ENCODE assay signal across 1 cellular context in the genomic region with DNA sequence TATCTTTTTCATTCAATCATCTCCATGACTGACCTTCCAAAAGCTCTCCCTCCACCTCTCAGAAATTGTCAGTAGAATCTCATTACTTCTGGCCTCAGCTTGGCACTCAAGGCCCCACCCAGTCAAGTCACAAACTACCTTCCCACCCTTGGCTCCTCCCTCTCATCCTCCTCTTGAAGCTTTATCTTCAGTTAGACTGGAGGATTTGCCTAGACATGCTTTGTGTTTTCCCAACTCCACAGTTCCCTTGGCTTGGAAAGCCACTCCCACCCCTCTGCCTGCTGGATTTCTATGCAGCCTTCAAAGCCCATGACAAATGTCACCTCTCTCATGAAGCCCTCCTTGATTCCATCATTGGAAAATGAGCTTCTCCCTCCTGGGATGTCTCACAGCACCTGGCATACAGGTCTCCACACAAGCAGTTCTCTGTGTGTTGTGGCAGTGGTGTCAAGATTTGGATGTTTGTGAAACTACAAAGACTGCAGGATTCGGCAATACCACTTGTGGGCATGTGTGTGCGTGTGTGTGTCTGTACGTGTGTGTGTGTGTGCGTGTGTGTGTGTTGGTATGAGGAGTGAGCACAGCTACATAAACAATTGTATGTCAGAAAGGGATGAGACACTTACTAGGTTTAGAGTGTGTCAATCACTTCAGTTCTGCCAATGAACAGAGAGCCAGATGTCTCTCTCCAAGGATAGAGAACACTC.
TF ChIP-seq lines count a peak whose summit lies in the region.

No MANE protein-coding gene starts in this region.

TF ChIP-seq in K562, 482 proteins besides CTCF, POLR2A, EP300 and RAD21 (continued from another document and continues in another):
- TF ChIP-seq, protein P1, sequence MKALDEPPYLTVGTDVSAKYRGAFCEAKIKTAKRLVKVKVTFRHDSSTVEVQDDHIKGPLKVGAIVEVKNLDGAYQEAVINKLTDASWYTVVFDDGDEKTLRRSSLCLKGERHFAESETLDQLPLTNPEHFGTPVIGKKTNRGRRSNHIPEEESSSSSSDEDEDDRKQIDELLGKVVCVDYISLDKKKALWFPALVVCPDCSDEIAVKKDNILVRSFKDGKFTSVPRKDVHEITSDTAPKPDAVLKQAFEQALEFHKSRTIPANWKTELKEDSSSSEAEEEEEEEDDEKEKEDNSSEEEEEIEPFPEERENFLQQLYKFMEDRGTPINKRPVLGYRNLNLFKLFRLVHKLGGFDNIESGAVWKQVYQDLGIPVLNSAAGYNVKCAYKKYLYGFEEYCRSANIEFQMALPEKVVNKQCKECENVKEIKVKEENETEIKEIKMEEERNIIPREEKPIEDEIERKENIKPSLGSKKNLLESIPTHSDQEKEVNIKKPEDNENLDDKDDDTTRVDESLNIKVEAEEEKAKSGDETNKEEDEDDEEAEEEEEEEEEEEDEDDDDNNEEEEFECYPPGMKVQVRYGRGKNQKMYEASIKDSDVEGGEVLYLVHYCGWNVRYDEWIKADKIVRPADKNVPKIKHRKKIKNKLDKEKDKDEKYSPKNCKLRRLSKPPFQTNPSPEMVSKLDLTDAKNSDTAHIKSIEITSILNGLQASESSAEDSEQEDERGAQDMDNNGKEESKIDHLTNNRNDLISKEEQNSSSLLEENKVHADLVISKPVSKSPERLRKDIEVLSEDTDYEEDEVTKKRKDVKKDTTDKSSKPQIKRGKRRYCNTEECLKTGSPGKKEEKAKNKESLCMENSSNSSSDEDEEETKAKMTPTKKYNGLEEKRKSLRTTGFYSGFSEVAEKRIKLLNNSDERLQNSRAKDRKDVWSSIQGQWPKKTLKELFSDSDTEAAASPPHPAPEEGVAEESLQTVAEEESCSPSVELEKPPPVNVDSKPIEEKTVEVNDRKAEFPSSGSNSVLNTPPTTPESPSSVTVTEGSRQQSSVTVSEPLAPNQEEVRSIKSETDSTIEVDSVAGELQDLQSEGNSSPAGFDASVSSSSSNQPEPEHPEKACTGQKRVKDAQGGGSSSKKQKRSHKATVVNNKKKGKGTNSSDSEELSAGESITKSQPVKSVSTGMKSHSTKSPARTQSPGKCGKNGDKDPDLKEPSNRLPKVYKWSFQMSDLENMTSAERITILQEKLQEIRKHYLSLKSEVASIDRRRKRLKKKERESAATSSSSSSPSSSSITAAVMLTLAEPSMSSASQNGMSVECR (CRISPR knock-in tag; IDR thresholded peaks at IDR 0.05): no peak
- TF ChIP-seq ATF7 (IDR thresholded peaks at IDR 0.05): 0 out of 2 replicates have a peak, but pooled peaks have one; percentile 10
- no peak for TF ChIP-seq YBX1 (IDR thresholded peaks at IDR 0.05)
- no peak for TF ChIP-seq TRIM28 (IDR thresholded peaks at IDR 0.05)
- TF ChIP-seq KAT7 (CRISPR knock-in tag; IDR thresholded peaks at IDR 0.05; ENCODE audit: borderline replicate concordance): no peak
- TF ChIP-seq CREM (IDR thresholded peaks at IDR 0.05; ENCODE audit: low read depth): no peak
- no peak for TF ChIP-seq EP400 (IDR thresholded peaks at IDR 0.05)
- no peak for TF ChIP-seq SNIP1 (IDR thresholded peaks at IDR 0.05; ENCODE audit: low read depth)
- TF ChIP-seq, protein P2, sequence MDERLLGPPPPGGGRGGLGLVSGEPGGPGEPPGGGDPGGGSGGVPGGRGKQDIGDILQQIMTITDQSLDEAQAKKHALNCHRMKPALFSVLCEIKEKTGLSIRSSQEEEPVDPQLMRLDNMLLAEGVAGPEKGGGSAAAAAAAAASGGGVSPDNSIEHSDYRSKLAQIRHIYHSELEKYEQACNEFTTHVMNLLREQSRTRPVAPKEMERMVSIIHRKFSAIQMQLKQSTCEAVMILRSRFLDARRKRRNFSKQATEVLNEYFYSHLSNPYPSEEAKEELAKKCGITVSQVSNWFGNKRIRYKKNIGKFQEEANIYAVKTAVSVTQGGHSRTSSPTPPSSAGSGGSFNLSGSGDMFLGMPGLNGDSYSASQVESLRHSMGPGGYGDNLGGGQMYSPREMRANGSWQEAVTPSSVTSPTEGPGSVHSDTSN (CRISPR knock-in tag; IDR thresholded peaks at IDR 0.05; ENCODE audit: low read depth): no peak
- TF ChIP-seq, protein P2 (tag; conservative IDR thresholded peaks at IDR 0.05; ENCODE audit: low read depth): peak; percentile 29; the same call in 1 of the 2 replicates
- TF ChIP-seq POLR2G (IDR thresholded peaks at IDR 0.05; ENCODE audit: low read depth, low read length): no peak
- no peak for TF ChIP-seq L3MBTL2 (IDR thresholded peaks at IDR 0.05)
- TF ChIP-seq XRCC5 (IDR thresholded peaks at IDR 0.05; ENCODE audit: low read depth, low read length): no peak
- TF ChIP-seq RFX1 (IDR thresholded peaks at IDR 0.05): no peak
- no peak for TF ChIP-seq ZNF431 (CRISPR knock-in tag; IDR thresholded peaks at IDR 0.05)
- TF ChIP-seq KAT2B (IDR thresholded peaks at IDR 0.05; ENCODE audit: low read depth, low read length): no peak
- TF ChIP-seq HDGF (IDR thresholded peaks at IDR 0.05): peak; percentile 63; the same call in 1 of the 2 replicates
- TF ChIP-seq, protein P3, sequence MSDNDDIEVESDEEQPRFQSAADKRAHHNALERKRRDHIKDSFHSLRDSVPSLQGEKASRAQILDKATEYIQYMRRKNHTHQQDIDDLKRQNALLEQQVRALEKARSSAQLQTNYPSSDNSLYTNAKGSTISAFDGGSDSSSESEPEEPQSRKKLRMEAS (CRISPR knock-in tag; IDR thresholded peaks at IDR 0.05): no peak
- TF ChIP-seq HNRNPL (IDR thresholded peaks at IDR 0.05; ENCODE audit: low read depth, low read length): no peak
- TF ChIP-seq, protein P4, sequence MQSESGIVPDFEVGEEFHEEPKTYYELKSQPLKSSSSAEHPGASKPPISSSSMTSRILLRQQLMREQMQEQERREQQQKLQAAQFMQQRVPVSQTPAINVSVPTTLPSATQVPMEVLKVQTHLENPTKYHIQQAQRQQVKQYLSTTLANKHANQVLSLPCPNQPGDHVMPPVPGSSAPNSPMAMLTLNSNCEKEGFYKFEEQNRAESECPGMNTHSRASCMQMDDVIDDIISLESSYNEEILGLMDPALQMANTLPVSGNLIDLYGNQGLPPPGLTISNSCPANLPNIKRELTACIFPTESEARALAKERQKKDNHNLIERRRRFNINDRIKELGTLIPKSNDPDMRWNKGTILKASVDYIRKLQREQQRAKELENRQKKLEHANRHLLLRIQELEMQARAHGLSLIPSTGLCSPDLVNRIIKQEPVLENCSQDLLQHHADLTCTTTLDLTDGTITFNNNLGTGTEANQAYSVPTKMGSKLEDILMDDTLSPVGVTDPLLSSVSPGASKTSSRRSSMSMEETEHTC (IDR thresholded peaks at IDR 0.05): no peak
- no peak for TF ChIP-seq MYC (IDR thresholded peaks at IDR 0.05; ENCODE audit: low read depth, low read length)
- no peak for TF ChIP-seq MYC (CRISPR knock-in tag; IDR thresholded peaks at IDR 0.05; ENCODE audit: borderline replicate concordance, low read depth)
- TF ChIP-seq ETV5 (CRISPR knock-in tag; IDR thresholded peaks at IDR 0.05; ENCODE audit: low read depth): no peak
- no peak for TF ChIP-seq NONO (IDR thresholded peaks at IDR 0.05; ENCODE audit: low read depth in 2 of 2, low read length in 1 of 2)
- TF ChIP-seq, protein P5, sequence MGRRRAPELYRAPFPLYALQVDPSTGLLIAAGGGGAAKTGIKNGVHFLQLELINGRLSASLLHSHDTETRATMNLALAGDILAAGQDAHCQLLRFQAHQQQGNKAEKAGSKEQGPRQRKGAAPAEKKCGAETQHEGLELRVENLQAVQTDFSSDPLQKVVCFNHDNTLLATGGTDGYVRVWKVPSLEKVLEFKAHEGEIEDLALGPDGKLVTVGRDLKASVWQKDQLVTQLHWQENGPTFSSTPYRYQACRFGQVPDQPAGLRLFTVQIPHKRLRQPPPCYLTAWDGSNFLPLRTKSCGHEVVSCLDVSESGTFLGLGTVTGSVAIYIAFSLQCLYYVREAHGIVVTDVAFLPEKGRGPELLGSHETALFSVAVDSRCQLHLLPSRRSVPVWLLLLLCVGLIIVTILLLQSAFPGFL (CRISPR knock-in tag; IDR thresholded peaks at IDR 0.05): no peak
- no peak for TF ChIP-seq HNRNPLL (IDR thresholded peaks at IDR 0.05; ENCODE audit: low read depth, low read length, poor library complexity, severe bottlenecking)
- TF ChIP-seq, protein P6, sequence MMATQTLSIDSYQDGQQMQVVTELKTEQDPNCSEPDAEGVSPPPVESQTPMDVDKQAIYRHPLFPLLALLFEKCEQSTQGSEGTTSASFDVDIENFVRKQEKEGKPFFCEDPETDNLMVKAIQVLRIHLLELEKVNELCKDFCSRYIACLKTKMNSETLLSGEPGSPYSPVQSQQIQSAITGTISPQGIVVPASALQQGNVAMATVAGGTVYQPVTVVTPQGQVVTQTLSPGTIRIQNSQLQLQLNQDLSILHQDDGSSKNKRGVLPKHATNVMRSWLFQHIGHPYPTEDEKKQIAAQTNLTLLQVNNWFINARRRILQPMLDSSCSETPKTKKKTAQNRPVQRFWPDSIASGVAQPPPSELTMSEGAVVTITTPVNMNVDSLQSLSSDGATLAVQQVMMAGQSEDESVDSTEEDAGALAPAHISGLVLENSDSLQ (IDR thresholded peaks at IDR 0.05): peak; percentile 88
- TF ChIP-seq, protein P7, sequence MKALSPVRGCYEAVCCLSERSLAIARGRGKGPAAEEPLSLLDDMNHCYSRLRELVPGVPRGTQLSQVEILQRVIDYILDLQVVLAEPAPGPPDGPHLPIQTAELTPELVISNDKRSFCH (CRISPR knock-in tag; IDR thresholded peaks at IDR 0.05): no peak
- TF ChIP-seq, protein P7 (tag; IDR thresholded peaks at IDR 0.05): 0 out of 2 replicates have a peak, but pooled peaks have one; percentile 29
- TF ChIP-seq SMARCA4 (IDR thresholded peaks at IDR 0.05): peak; percentile 75
- 0 out of 2 replicates have a peak, but pooled peaks have one; percentile 41 for TF ChIP-seq OTX1 (CRISPR knock-in tag; IDR thresholded peaks at IDR 0.05)
- TF ChIP-seq, protein P8, sequence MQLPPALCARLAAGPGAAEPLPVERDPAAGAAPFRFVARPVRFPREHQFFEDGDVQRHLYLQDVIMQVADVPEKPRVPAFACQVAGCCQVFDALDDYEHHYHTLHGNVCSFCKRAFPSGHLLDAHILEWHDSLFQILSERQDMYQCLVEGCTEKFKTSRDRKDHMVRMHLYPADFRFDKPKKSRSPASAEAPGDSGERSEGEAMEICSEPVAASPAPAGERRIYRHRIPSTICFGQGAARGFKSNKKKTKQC (CRISPR knock-in tag; IDR thresholded peaks at IDR 0.05): no peak
- no peak for TF ChIP-seq CHD2 (IDR thresholded peaks at IDR 0.05; ENCODE audit: low read depth, low read length)
- TF ChIP-seq, protein P9, sequence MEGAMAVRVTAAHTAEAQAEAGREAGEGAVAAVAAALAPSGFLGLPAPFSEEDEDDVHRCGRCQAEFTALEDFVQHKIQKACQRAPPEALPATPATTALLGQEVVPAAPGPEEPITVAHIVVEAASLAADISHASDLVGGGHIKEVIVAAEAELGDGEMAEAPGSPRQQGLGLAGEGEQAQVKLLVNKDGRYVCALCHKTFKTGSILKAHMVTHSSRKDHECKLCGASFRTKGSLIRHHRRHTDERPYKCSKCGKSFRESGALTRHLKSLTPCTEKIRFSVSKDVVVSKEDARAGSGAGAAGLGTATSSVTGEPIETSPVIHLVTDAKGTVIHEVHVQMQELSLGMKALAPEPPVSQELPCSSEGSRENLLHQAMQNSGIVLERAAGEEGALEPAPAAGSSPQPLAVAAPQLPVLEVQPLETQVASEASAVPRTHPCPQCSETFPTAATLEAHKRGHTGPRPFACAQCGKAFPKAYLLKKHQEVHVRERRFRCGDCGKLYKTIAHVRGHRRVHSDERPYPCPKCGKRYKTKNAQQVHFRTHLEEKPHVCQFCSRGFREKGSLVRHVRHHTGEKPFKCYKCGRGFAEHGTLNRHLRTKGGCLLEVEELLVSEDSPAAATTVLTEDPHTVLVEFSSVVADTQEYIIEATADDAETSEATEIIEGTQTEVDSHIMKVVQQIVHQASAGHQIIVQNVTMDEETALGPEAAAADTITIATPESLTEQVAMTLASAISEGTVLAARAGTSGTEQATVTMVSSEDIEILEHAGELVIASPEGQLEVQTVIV (CRISPR knock-in tag; IDR thresholded peaks at IDR 0.05; ENCODE audit: borderline replicate concordance): no peak
- no peak for TF ChIP-seq MED1 (CRISPR knock-in tag; IDR thresholded peaks at IDR 0.05; ENCODE audit: borderline replicate concordance)
- TF ChIP-seq TSC22D4 (tag; IDR thresholded peaks at IDR 0.05): no peak
- TF ChIP-seq, protein P10, sequence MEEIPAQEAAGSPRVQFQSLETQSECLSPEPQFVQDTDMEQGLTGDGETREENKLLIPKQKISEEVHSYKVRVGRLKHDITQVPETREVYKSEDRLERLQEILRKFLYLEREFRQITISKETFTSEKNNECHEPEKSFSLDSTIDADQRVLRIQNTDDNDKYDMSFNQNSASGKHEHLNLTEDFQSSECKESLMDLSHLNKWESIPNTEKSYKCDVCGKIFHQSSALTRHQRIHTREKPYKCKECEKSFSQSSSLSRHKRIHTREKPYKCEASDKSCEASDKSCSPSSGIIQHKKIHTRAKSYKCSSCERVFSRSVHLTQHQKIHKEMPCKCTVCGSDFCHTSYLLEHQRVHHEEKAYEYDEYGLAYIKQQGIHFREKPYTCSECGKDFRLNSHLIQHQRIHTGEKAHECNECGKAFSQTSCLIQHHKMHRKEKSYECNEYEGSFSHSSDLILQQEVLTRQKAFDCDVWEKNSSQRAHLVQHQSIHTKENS (CRISPR knock-in tag; IDR thresholded peaks at IDR 0.05): no peak
- TF ChIP-seq, protein P11, sequence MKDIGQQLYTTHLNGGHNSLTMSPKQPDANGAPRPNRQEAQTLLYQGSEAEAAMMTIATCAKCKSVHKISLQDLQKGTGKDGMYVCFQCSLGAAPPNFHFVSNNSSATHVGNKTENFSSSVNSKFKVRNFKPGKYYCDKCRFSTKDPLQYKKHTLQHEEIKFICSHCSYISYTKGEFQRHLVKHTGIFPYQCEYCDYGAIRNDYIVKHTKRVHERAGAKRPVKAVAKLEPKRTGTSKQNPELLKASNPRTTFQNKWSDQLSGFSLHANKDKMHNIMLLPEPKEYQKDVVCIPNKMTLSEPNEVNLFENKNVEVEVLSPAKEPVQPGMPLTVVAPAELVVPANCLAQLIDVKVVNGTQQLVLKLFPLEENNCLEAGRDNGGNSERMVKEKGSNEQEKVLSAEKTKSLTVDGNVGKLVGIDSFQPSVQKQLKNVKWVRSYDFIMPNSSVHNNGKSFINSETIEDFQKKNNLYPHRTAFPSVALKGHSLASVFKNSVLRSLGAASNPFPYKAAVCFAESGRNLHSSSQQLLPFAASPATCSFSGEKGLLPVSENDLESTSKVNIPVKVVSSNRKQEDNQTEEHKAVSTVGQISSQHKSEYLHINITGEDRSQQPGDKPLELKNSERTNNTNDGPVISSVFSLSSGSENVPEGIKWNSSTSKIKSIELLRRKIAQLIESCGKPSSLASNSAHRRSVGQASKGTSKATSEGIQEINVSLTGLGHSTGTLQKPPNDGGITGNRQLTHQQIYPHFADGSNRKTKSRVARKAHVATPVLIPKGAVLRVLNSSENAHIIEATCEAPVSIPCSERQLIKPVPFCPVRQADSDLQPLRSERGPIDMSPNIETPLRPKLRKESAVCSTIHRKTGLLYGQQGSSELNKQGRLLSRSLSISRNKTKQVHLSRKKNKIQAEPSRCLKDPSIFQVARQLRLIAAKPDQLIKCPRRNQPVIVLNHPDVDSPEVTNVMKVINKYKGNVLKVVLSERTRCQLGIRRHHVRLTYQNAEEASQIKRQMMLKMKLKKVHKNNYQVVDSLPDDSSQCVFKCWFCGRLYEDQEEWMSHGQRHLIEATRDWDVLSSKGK (CRISPR knock-in tag; IDR thresholded peaks at IDR 0.05): no peak
- TF ChIP-seq KDM1A (IDR thresholded peaks at IDR 0.05): peak in 1 of 2 experiments; percentile 83
- no peak for TF ChIP-seq RFX7 (CRISPR knock-in tag; IDR thresholded peaks at IDR 0.05)
